8 cellular contexts compared by ENCODE assay signal in the genomic region with DNA sequence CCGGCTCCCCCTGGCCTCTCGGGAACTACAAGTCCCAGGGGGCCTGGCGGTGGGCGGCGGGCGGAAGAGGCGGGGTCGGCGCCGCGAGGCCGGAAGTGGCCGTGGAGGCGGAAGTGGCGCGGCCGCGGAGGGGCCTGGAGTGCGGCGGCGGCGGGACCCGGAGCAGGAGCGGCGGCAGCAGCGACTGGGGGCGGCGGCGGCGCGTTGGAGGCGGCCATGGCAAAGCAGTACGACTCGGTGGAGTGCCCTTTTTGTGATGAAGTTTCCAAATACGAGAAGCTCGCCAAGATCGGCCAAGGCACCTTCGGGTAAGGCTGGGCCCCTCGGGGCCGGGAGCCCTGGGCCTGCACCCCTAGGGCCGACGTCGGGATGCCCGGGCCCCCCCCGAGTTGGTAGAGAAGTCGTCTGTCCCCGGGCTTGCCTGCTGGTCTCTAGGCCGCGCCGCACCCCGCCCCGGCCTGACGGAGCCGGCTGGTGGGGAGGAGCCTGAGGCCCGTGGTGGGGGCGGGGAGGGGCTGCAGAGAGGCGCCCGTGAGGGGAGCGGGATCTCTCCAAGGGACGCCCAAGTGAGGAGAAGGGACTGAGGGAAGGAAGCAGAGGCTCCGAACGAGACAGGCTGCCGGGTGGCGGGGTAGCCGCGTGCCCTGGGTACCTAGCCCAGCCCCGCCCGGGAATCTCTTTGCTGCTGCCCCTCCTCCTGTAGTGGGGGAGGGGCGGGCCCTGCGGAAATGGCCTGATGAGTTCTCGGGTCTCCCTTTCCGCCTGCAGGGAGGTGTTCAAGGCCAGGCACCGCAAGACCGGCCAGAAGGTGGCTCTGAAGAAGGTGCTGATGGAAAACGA. TPM values are rescaled to one million over a fixed set of nuclear protein-coding genes. Genes with fewer than 3 reads are reported as not detected.
DNase-seq lines count a peak whose midpoint lies in the region; ATAC-seq, FAIRE-seq and TF ChIP-seq lines count a peak whose summit lies in the region.

Gene CDK9 (plus strand): TSS at position 102 of the 840 bp plus-strand sequence. CDS start 115 bp downstream, at position 217.

- WGBS in A549 (ENCODE audit: missing lambda C conversion rate): 4% methylated on average over 16 of the region's 75 CpGs

- FAIRE-seq in A549 (lab: Jason Lieb, UNC): no peak
- FAIRE-seq in bronchial epithelial cell (lab: Jason Lieb, UNC): no peak

- TF ChIP-seq CTCF in A549 (IDR thresholded peaks at IDR 0.05): no peak
- TF ChIP-seq CTCF in WTC11 (IDR thresholded peaks at IDR 0.05): no peak
- TF ChIP-seq CTCF in bronchial epithelial cell (IDR thresholded peaks at IDR 0.05; ENCODE audit: insufficient read depth, low read length, severe bottlenecking): no peak

- TF ChIP-seq EP300 in A549 (IDR thresholded peaks at IDR 0.05): no peak

- ATAC-seq in A549 (peak; percentile 86 to 88), GM18867 (IDR thresholded peaks at IDR 0.05; ENCODE audit: unreplicated experiment) (peak; percentile 65), HG03097 (IDR thresholded peaks at IDR 0.05; ENCODE audit: low FRiP score, unreplicated experiment) (peak; percentile 53), WTC11 (peak; percentile 64)

- no peaks in the 10 kb centered on the region for H3K9me3 Mint-ChIP-seq in WTC11

- POLR2A ChIA-PET in A549 (lab: Yijun Ruan, JAX): interaction anchor here (0.7 to 1.3 kb wide), 12 partner anchors 8 to 178 kb away, joined by 3 to 12 read pairs (median 4); partner anchors contain the start of genes FPGS, STXBP1 and TOR2A
- POLR2A ChIA-PET in WTC11 (lab: Charles Lee): interaction anchor here (0.7 to 1.2 kb wide), 6 partner anchors 15 to 84 kb away, joined by 3 to 4 read pairs (median 3); no protein-coding TSS in a partner anchor

- TF ChIP-seq RAD21 in A549 (conservative IDR thresholded peaks at IDR 0.05 in 1 of 2, IDR thresholded peaks at IDR 0.05 in 1 of 2): no peak

- H3K27ac ChIP-seq in A549: peak within 1 kb of the TSS; percentile 94 to 99

- peaks cover 20% of the 10 kb centered on the region for H3K4me1 Mint-ChIP-seq in WTC11

- peaks cover 36% of the 10 kb centered on the region for H3K36me3 ChIP-seq in bronchial epithelial cell (ENCODE audit: control insufficient read depth, insufficient read depth, low read length)

- peak within 1 kb of the TSS; percentile 88 for H3K4me3 ChIP-seq in A549
- peak within 1 kb of the TSS; percentile 94 for H3K4me3 ChIP-seq in bronchial epithelial cell (ENCODE audit: low read depth, low read length)

- CTCF ChIA-PET in A549 (lab: Yijun Ruan, JAX): interaction anchor here (0.6 to 12.1 kb wide), 26 partner anchors 11 to 196 kb away, joined by 3 to 157 read pairs (median 4); partner anchors contain the start of genes FPGS and TOR2A
- CTCF ChIA-PET in WTC11 (lab: Charles Lee): interaction anchor here (0.5 to 2.9 kb wide), 16 partner anchors 10 to 135 kb away, joined by 3 to 38 read pairs (median 4); partner anchors contain the start of genes FPGS, ST6GALNAC4 and TOR2A

- peaks cover 11% of the 10 kb centered on the region; the same call in 2 of the 3 replicates for H3K4me1 ChIP-seq in A549

- no peaks in the 10 kb centered on the region for H3K27me3 ChIP-seq in bronchial epithelial cell (ENCODE audit: control insufficient read depth, insufficient read depth, low read length)

- H3K4me2 ChIP-seq in A549: peak within 1 kb of the TSS; percentile 79

- peak within 1 kb of the TSS; percentile 97 for H3K4me3 Mint-ChIP-seq in WTC11

- peak within 1 kb of the TSS; percentile 93 for H3K27ac Mint-ChIP-seq in WTC11

- DNase-seq in A549 (ENCODE audit: low read depth in 1 of 2, low spot score in 1 of 2) (peak; percentile 90 to 94), NCI-H2227 (lab: John Stamatoyannopoulos, UW; ENCODE audit: unreplicated experiment) (peak; percentile 90), WTC11 (ENCODE audit: low spot score) (peak; percentile 93), bronchial epithelial cell (ENCODE audit: low read depth) (peak; percentile 53), inferior parietal cortex (ENCODE audit: extremely low spot score) (peak; percentile 86)
- peak; percentile 89 to 90 for DNase-seq in stimulated activated CD4-positive, alpha-beta T cell treated with anti-CD3 and anti-CD28 coated beads, Interleukin-12 subunit alpha, Interleukin-12 subunit beta, amount 100 ng/mL, for 24 hours (ENCODE audit: low read depth in 2 of 2)

- TF ChIP-seq POLR2A in A549 (IDR thresholded peaks at IDR 0.05; ENCODE audit: low read length): peak; percentile 51

- H3K36me3 Mint-ChIP-seq in WTC11: peaks cover 43% of the 10 kb centered on the region

- H3K27me3 Mint-ChIP-seq in WTC11 (ENCODE audit: low read depth): no peaks in the 10 kb centered on the region

- H3K9me3 ChIP-seq in A549: no peaks in the 10 kb centered on the region

TF ChIP-seq in A549, 52 proteins besides CTCF, POLR2A, EP300 and RAD21 (continues in another document):
- TF ChIP-seq, protein P1, sequence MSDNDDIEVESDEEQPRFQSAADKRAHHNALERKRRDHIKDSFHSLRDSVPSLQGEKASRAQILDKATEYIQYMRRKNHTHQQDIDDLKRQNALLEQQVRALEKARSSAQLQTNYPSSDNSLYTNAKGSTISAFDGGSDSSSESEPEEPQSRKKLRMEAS (IDR thresholded peaks at IDR 0.05): peak; percentile 54; the same call in 1 of the 2 replicates
- TF ChIP-seq BHLHE40 (IDR thresholded peaks at IDR 0.05; ENCODE audit: low read depth, low read length) (no peak), ZSCAN20 (CRISPR knock-in tag; IDR thresholded peaks at IDR 0.05) (no peak), TP53 (CRISPR knock-in tag; IDR thresholded peaks at IDR 0.05) (0 out of 2 replicates have a peak, but pooled peaks have one; percentile 9), TFCP2L1 (CRISPR knock-in tag; IDR thresholded peaks at IDR 0.05) (no peak), GATA3 (IDR thresholded peaks at IDR 0.05; ENCODE audit: borderline replicate concordance) (0 out of 2 replicates have a peak, but pooled peaks have one; percentile 6), CBX2 (IDR thresholded peaks at IDR 0.05; ENCODE audit: borderline replicate concordance, low read depth) (no peak), PHF8 (IDR thresholded peaks at IDR 0.05; ENCODE audit: borderline replicate concordance, low read depth) (peak; percentile 76), JUN (IDR thresholded peaks at IDR 0.05) (peak in 1 of 2 experiments; percentile 76; a peak in 3 of 5 replicates), CHD2 (IDR thresholded peaks at IDR 0.05; ENCODE audit: low read length, partially characterized antibody) (peak; percentile 54), HOXB5 (CRISPR knock-in tag; IDR thresholded peaks at IDR 0.05) (0 out of 2 replicates have a peak, but pooled peaks have one; percentile 30)

TF ChIP-seq in WTC11, 78 proteins besides CTCF, POLR2A, EP300 and RAD21 (continues in another document):
- TF ChIP-seq FOXP4 (CRISPR knock-in tag; IDR thresholded peaks at IDR 0.05) (peak; percentile 69; the same call in 1 of the 2 replicates), SMAD3 (CRISPR knock-in tag; IDR thresholded peaks at IDR 0.05; ENCODE audit: borderline replicate concordance) (peak; percentile 18; the same call in 1 of the 2 replicates), CBFB (CRISPR knock-in tag; IDR thresholded peaks at IDR 0.05; ENCODE audit: low read depth) (0 out of 2 replicates have a peak, but pooled peaks have one; percentile 83), GTF2I (CRISPR knock-in tag; conservative IDR thresholded peaks at IDR 0.05) (no peak), SP1 (CRISPR knock-in tag; conservative IDR thresholded peaks at IDR 0.05) (peak; percentile 96), ETV6 (CRISPR knock-in tag; IDR thresholded peaks at IDR 0.05) (peak; percentile 64), CREM (CRISPR knock-in tag; IDR thresholded peaks at IDR 0.05) (0 out of 2 replicates have a peak, but pooled peaks have one; percentile 34), TEAD1 (CRISPR knock-in tag; IDR thresholded peaks at IDR 0.05) (0 out of 2 replicates have a peak, but pooled peaks have one; percentile 58)
- TF ChIP-seq, protein P2, sequence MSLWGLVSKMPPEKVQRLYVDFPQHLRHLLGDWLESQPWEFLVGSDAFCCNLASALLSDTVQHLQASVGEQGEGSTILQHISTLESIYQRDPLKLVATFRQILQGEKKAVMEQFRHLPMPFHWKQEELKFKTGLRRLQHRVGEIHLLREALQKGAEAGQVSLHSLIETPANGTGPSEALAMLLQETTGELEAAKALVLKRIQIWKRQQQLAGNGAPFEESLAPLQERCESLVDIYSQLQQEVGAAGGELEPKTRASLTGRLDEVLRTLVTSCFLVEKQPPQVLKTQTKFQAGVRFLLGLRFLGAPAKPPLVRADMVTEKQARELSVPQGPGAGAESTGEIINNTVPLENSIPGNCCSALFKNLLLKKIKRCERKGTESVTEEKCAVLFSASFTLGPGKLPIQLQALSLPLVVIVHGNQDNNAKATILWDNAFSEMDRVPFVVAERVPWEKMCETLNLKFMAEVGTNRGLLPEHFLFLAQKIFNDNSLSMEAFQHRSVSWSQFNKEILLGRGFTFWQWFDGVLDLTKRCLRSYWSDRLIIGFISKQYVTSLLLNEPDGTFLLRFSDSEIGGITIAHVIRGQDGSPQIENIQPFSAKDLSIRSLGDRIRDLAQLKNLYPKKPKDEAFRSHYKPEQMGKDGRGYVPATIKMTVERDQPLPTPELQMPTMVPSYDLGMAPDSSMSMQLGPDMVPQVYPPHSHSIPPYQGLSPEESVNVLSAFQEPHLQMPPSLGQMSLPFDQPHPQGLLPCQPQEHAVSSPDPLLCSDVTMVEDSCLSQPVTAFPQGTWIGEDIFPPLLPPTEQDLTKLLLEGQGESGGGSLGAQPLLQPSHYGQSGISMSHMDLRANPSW (CRISPR knock-in tag; conservative IDR thresholded peaks at IDR 0.05; ENCODE audit: low read depth): peak; percentile 78

RNA-seq across cellular contexts. Expression of gene CDK9, which starts in this region (rescaled TPM):
- 45.7 and 46.7 TPM in 2 replicates for polyA plus RNA-seq in A549 (2011; rRNA removed)
- 54.0 and 66.1 TPM in 2 replicates for polyA plus RNA-seq in A549 (2012; cell fraction: cytosol; rRNA removed)
- polyA plus RNA-seq in A549 (2012; cell fraction: nucleus; rRNA removed): 121 and 140 TPM in 2 replicates
- polyA plus RNA-seq in A549 (2017; fragmentation: RNase III; extraction: RNeasy Plus Mini Kit Qiagen cat#74134 plus additional on column Dnase treatment): 35.3 to 46.2 TPM (median 43.8 TPM) in 3 replicates
- polyA minus RNA-seq in A549 (2011; rRNA and poly(A)+ RNA removed): 50.3 and 61.2 TPM in 2 replicates
- 106 to 111 TPM (median 107 TPM) in 3 replicates for total RNA-seq in WTC11 (2021)
- total RNA-seq in bronchial epithelial cell: 78.5 and 81.7 TPM in 2 replicates

Comparison
In these comparisons a context has a peak if more than half of its experiments do, and no peak if none do; other contexts are left out.
1. Peak in every context shown above with its lines: DNase-seq, ATAC-seq, H3K4me3 ChIP-seq and H3K27ac ChIP-seq.